8 cellular contexts compared by ENCODE assay signal in genomic region chr12:94149781-94150482, GRCh38. TPM values are rescaled to one million over a fixed set of nuclear protein-coding genes. Genes with fewer than 3 reads are reported as not detected.
DNase-seq lines count a peak whose midpoint lies in the region; ATAC-seq lines count a peak whose summit lies in the region.

No MANE protein-coding gene starts in this region.

- intact Hi-C loops in Right ventricle myocardium superior (cut with DNase I), result loop anchor here (10.0 kb wide), 1 partner anchor 605 kb away; no protein-coding TSS in a partner anchor
- intact Hi-C loops in posterior cingulate gyrus (cut with DNase I), result loop anchor here (10.0 kb wide), 1 partner anchor 105 kb away; no protein-coding TSS in a partner anchor

- ATAC-seq in HG03095 (IDR thresholded peaks at IDR 0.05; ENCODE audit: unreplicated experiment) (peak; percentile 9), Right ventricle myocardium superior (ENCODE audit: poor library complexity) (peak; percentile 45)
- ATAC-seq in activated CD8-positive, alpha-beta T cell treated with anti-CD3 and anti-CD28 coated beads, Interleukin-2, amount 10 ng/mL, durations not matched to agents 7 days and 5 days, result peak; percentile 4

- peak overlapping the region; percentile 57 for H3K27ac Mint-ChIP-seq in activated T-cell treated with anti-CD3 and anti-CD28 coated beads, Interleukin-2, amount 50 U/mL, for 24 hours
- H3K27ac Mint-ChIP-seq in activated CD8-positive, alpha-beta T cell treated with anti-CD3 and anti-CD28 coated beads, Interleukin-2, amount 10 ng/mL, durations not matched to agents 7 days and 5 days, result peak overlapping the region; percentile 85

- H3K36me3 Mint-ChIP-seq in activated T-cell treated with anti-CD3 and anti-CD28 coated beads, Interleukin-2, amount 50 U/mL, for 24 hours (ENCODE audit: low read depth), result no peaks in the 10 kb centered on the region
- H3K36me3 Mint-ChIP-seq in activated CD8-positive, alpha-beta T cell treated with anti-CD3 and anti-CD28 coated beads, Interleukin-2, amount 10 ng/mL, durations not matched to agents 7 days and 5 days (ENCODE audit: low read depth), result peaks cover 37% of the 10 kb centered on the region

- H3K9me3 Mint-ChIP-seq in activated T-cell treated with anti-CD3 and anti-CD28 coated beads, Interleukin-2, amount 50 U/mL, for 24 hours, result no peaks in the 10 kb centered on the region
- H3K9me3 Mint-ChIP-seq in activated CD8-positive, alpha-beta T cell treated with anti-CD3 and anti-CD28 coated beads, Interleukin-2, amount 10 ng/mL, durations not matched to agents 7 days and 5 days (ENCODE audit: insufficient read depth), result no peaks in the 10 kb centered on the region

- H3K4me3 Mint-ChIP-seq in activated T-cell treated with anti-CD3 and anti-CD28 coated beads, Interleukin-2, amount 50 U/mL, for 24 hours, result peak overlapping the region; percentile 81
- H3K4me3 Mint-ChIP-seq in activated CD8-positive, alpha-beta T cell treated with anti-CD3 and anti-CD28 coated beads, Interleukin-2, amount 10 ng/mL, durations not matched to agents 7 days and 5 days, result peak overlapping the region; percentile 95

- peak; percentile 69 for DNase-seq in activated T-cell treated with anti-CD3 and anti-CD28 coated beads, Interleukin-2, amount 50 U/mL, for 24 hours
- DNase-seq in activated T-cell treated with anti-CD3 and anti-CD28 coated beads for 4 hours (no peak), Right ventricle myocardium superior (peak; percentile 74), posterior cingulate gyrus (peak in 9 of 10 donors; percentile 12 to 90 (median 45)), COLO829 (ENCODE audit: low spot score) (no peak), NCI-H446 treated with DMSO at 0.1 percent for 48 hours (lab: John Stamatoyannopoulos, UW) (no peak)
- DNase-seq in activated CD8-positive, alpha-beta T cell treated with anti-CD3 and anti-CD28 coated beads, Interleukin-2, amount 10 ng/mL, durations not matched to agents 7 days and 5 days, result peak; percentile 38

- POLR2A ChIA-PET in activated CD8-positive, alpha-beta T cell treated with anti-CD3 and anti-CD28 coated beads, Interleukin-2, amount 10 ng/mL, durations not matched to agents 7 days and 5 days (lab: Charles Lee), result interaction anchor here (1.3 to 2.5 kb wide), 7 partner anchors 8 to 309 kb away, joined by 4 to 13 read pairs (median 5); no protein-coding TSS in a partner anchor

- CTCF ChIA-PET in activated CD8-positive, alpha-beta T cell treated with anti-CD3 and anti-CD28 coated beads, Interleukin-2, amount 10 ng/mL, durations not matched to agents 7 days and 5 days (lab: Charles Lee), result interaction anchor here (0.8 to 3.2 kb wide), 15 partner anchors 8 to 489 kb away, joined by 3 to 29 read pairs (median 4); no protein-coding TSS in a partner anchor

- H3K27me3 Mint-ChIP-seq in activated T-cell treated with anti-CD3 and anti-CD28 coated beads, Interleukin-2, amount 50 U/mL, for 24 hours, result peaks cover 37% of the 10 kb centered on the region
- peaks cover 22% of the 10 kb centered on the region for H3K27me3 Mint-ChIP-seq in activated CD8-positive, alpha-beta T cell treated with anti-CD3 and anti-CD28 coated beads, Interleukin-2, amount 10 ng/mL, durations not matched to agents 7 days and 5 days (ENCODE audit: low read depth)

- peaks cover 30% of the 10 kb centered on the region for H3K4me1 Mint-ChIP-seq in activated T-cell treated with anti-CD3 and anti-CD28 coated beads, Interleukin-2, amount 50 U/mL, for 24 hours (ENCODE audit: low read depth)
- peaks cover 55% of the 10 kb centered on the region for H3K4me1 Mint-ChIP-seq in activated CD8-positive, alpha-beta T cell treated with anti-CD3 and anti-CD28 coated beads, Interleukin-2, amount 10 ng/mL, durations not matched to agents 7 days and 5 days (ENCODE audit: low read depth)

RNA-seq across cellular contexts. Expression of gene PLXNC1, which starts 1.6 kb away (rescaled TPM):
- total RNA-seq in activated CD8-positive, alpha-beta T cell treated with anti-CD3 and anti-CD28 coated beads, Interleukin-2, amount 10 ng/mL, durations not matched to agents 7 days and 5 days, result 10 to 100 TPM; 43.8 to 45.6 TPM
- 3.3 TPM for total RNA-seq in Right ventricle myocardium superior

Comparison
In these comparisons a context has a peak if more than half of its experiments do, and no peak if none do; other contexts are left out.
1. DNase-seq: peak in activated T-cell treated with anti-CD3 and anti-CD28 coated beads, Interleukin-2, amount 50 U/mL, for 24 hours (single experiment), activated CD8-positive, alpha-beta T cell treated with anti-CD3 and anti-CD28 coated beads, Interleukin-2, amount 10 ng/mL, durations not matched to agents 7 days and 5 days (single experiment), Right ventricle myocardium superior (single experiment) and posterior cingulate gyrus (9 of 10); none in activated T-cell treated with anti-CD3 and anti-CD28 coated beads for 4 hours (single experiment), COLO829 (single experiment) and NCI-H446 treated with DMSO at 0.1 percent for 48 hours (single experiment).
2. RNA of gene PLXNC1, which starts 1.6 kb away (total RNA-seq): 43.8 to 45.6 TPM in activated CD8-positive, alpha-beta T cell treated with anti-CD3 and anti-CD28 coated beads, Interleukin-2, amount 10 ng/mL, durations not matched to agents 7 days and 5 days; 3.3 TPM in Right ventricle myocardium superior (single experiment); every median in the first group is over 10 times any median in the second.
3. Peak in every context shown above with its lines, with median percentiles within 50 percentile points of each other: ATAC-seq.